ENCODE assay signal across 20 cellular contexts in the genomic region with DNA sequence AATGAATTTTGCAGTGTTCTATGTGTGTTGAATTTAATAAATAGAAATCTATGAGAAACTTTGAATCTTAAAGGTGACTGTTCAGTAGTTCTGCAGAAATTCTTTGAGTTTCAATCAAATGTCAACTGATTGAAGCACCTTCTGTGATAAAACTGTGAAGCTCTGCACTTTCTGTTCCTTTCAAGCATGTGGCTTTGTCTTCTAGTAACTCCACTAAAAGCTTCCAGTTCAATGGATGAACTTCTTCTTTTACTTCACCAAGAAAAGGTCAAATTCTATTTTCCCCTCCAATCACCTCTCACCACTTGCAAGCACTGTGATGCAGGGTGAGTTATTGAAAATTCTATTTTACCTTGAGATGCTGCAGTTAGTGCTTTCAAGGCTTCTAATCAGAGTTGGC.
"Had no signal": no experiment of that assay in that cellular context is flagged by ENCODE, and none has a peak within 500 bp of the region (broad histone marks: within the 10 kb centered on the region; RNA-seq: fewer than 3 reads in every experiment).

No MANE protein-coding gene starts in this region.

- H3K27ac ChIP-seq: heart right ventricle, right atrium auricular region, thoracic aorta had no signal

- H3K4me1 ChIP-seq: heart right ventricle, right atrium auricular region had no signal

- H3K27me3 ChIP-seq: heart right ventricle, right atrium auricular region had no signal

- H3K4me3 ChIP-seq: heart right ventricle, right atrium auricular region, smooth muscle cell, thoracic aorta had no signal

- H3K27ac Mint-ChIP-seq: activated naive CD4-positive, alpha-beta T cell treated with anti-CD3 and anti-CD28 coated beads, Interleukin-2, amount 50 U/mL, for 24 hours; dendritic cell treated with granulocyte-macrophage colony-stimulating factor and Interleukin-4, amounts not matched to agents 40 ng/mL and 50 ng/mL, for 4 days; endodermal cell; naive thymus-derived CD4-positive, alpha-beta T cell had no signal

- H3K4me3 Mint-ChIP-seq: activated naive CD4-positive, alpha-beta T cell treated with anti-CD3 and anti-CD28 coated beads, Interleukin-2, amount 50 U/mL, for 24 hours; central memory CD8-positive, alpha-beta T cell; dendritic cell treated with granulocyte-macrophage colony-stimulating factor and Interleukin-4, amounts not matched to agents 40 ng/mL and 50 ng/mL, for 4 days; endodermal cell; naive thymus-derived CD4-positive, alpha-beta T cell had no signal

- DNase-seq: activated CD4-positive, CD25-positive, alpha-beta regulatory T cell treated with anti-CD3 and anti-CD28 coated beads, Interleukin-2, amount 50 U/mL, for 72 hours; activated gamma-delta T cell; anterior cingulate cortex; endodermal cell; heart right ventricle; midbrain; naive thymus-derived CD4-positive, alpha-beta T cell; stimulated activated CD4-positive, alpha-beta T cell treated with anti-CD3 and anti-CD28 coated beads, Interleukin-1b, Interleukin-23, amount 100 ng/mL, for 48 hours; stimulated activated CD4-positive, alpha-beta T cell treated with anti-CD3 and anti-CD28 coated beads, Interleukin-4, amount 100 ng/mL, for 4 hours; stimulated activated CD8-positive, alpha-beta memory T cell treated with anti-CD3 and anti-CD28 coated beads, Interleukin-4, amount 100 ng/mL, for 48 hours; stimulated activated naive CD4-positive, alpha-beta T cell; T-helper 17 cell; trophoblast cell had no signal

- H3K4me1 Mint-ChIP-seq: central memory CD8-positive, alpha-beta T cell had no signal

- H3K9me3 Mint-ChIP-seq: activated naive CD4-positive, alpha-beta T cell treated with anti-CD3 and anti-CD28 coated beads, Interleukin-2, amount 50 U/mL, for 24 hours; central memory CD8-positive, alpha-beta T cell; endodermal cell had no signal

- H3K27me3 Mint-ChIP-seq: activated naive CD4-positive, alpha-beta T cell treated with anti-CD3 and anti-CD28 coated beads, Interleukin-2, amount 50 U/mL, for 24 hours; central memory CD8-positive, alpha-beta T cell; dendritic cell treated with granulocyte-macrophage colony-stimulating factor and Interleukin-4, amounts not matched to agents 40 ng/mL and 50 ng/mL, for 4 days; naive thymus-derived CD4-positive, alpha-beta T cell; T-helper 17 cell had no signal

- H3K9me3 ChIP-seq: right atrium auricular region, thoracic aorta had no signal

- H3K36me3 ChIP-seq: heart right ventricle, right atrium auricular region, thoracic aorta had no signal

- ATAC-seq: esophagus mucosa; heart right ventricle; naive thymus-derived CD4-positive, alpha-beta T cell had no signal
